ENCODE assay signal across 1 cellular context in genomic region chr1:115499253-115499652, GRCh38.
TF ChIP-seq lines count a peak whose summit lies in the region.

No MANE protein-coding gene starts in this region.

TF ChIP-seq in SK-N-SH treated with all-trans-retinoic acid at 6 μM for 48 hours, 23 proteins besides CTCF, POLR2A, EP300 and RAD21 (continued from another document):
- no peak for TF ChIP-seq CSRNP3 (CRISPR knock-in tag; IDR thresholded peaks at IDR 0.05)
